In genomic region chr3:171181907-171182690, GRCh38 we compare ENCODE assay signal across 16 cellular contexts.
A peak's percentile ranks its signal among the peaks of the same experiment; 100 is the strongest.
DNase-seq lines count a peak whose midpoint lies in the region; ATAC-seq and TF ChIP-seq lines count a peak whose summit lies in the region.
"Had no signal": no experiment of that assay in that cellular context is flagged by ENCODE, and none has a peak within 500 bp of the region (broad histone marks: within the 10 kb centered on the region; RNA-seq: fewer than 3 reads in every experiment).

No MANE protein-coding gene starts in this region.

- H3K4me3 ChIP-seq in ascending aorta = no peak overlapping the region
- H3K4me3 ChIP-seq: neural progenitor cell had no signal

- DNase-seq in AG08395 (ENCODE audit: low spot score) = peak; percentile 9
- peak; percentile 73 for DNase-seq in NCI-H226
- peak; percentile 72 for DNase-seq in iris pigment epithelial cell (ENCODE audit: low read depth)
- DNase-seq in ascending aorta (ENCODE audit: low spot score in 2 of 2) = no peak
- no peak for DNase-seq in NCI-H1694 (lab: John Stamatoyannopoulos, UW)
- DNase-seq in effector CD4-positive, alpha-beta T cell = no peak
- DNase-seq: activated CD8-positive, alpha-beta memory T cell treated with anti-CD3 and anti-CD28 coated beads for 24 hours; CD4-positive, CD25-positive, alpha-beta regulatory T cell; DMS79 treated with DMSO at 0.1 percent for 48 hours; left cardiac atrium; retina; SIG-M5 had no signal

- peaks cover 0 to 9% of the 10 kb centered on the region in 2 donors for H3K4me1 ChIP-seq in ascending aorta

- no peaks in the 10 kb centered on the region for H3K9me3 ChIP-seq in ascending aorta

- no peak for TF ChIP-seq CTCF in ascending aorta (IDR thresholded peaks at IDR 0.05)

- no peaks in the 10 kb centered on the region for H3K36me3 ChIP-seq in ascending aorta
- H3K36me3 ChIP-seq: neural progenitor cell had no signal

- no peaks in the 10 kb centered on the region for H3K27me3 ChIP-seq in ascending aorta
- H3K27me3 ChIP-seq: neural progenitor cell had no signal

- H3K27ac ChIP-seq in cingulate gyrus (ENCODE audit: low read depth, low read length) (peak overlapping the region; percentile 58), ascending aorta (no peak overlapping the region)
- H3K27ac ChIP-seq: neural progenitor cell had no signal

- ATAC-seq in HG03159 (IDR thresholded peaks at IDR 0.05; ENCODE audit: unreplicated experiment) = no peak
- ATAC-seq: WTC11 had no signal

- intact Hi-C loops in ascending aorta (cut with DNase I) = loop anchor here (10.0 kb wide), 1 partner anchor 383 kb away; no protein-coding TSS in a partner anchor

Comparison
In these comparisons a context has a peak if more than half of its experiments do, and no peak if none do; other contexts are left out.
1. DNase-seq: peak in AG08395 (single experiment), NCI-H226 (single experiment) and iris pigment epithelial cell (single experiment); none in ascending aorta (0 of 2), NCI-H1694 (single experiment) and effector CD4-positive, alpha-beta T cell (single experiment).